In genomic region chr11:123174196-123175183, GRCh38 we compare ENCODE assay signal across 9 cellular contexts. TPM values are rescaled to one million over a fixed set of nuclear protein-coding genes. Genes with fewer than 3 reads are reported as not detected.
DNase-seq lines count a peak whose midpoint lies in the region; ATAC-seq and TF ChIP-seq lines count a peak whose summit lies in the region.
"Had no signal": no experiment of that assay in that cellular context is flagged by ENCODE, and none has a peak within 500 bp of the region (broad histone marks: within the 10 kb centered on the region; RNA-seq: fewer than 3 reads in every experiment).

No MANE protein-coding gene starts in this region.

- H3K23me2 ChIP-seq in H9 (ENCODE audit: insufficient read length, low read depth, low read length, poor library complexity, severe bottlenecking), result no peaks in the 10 kb centered on the region

- H3K79me1 ChIP-seq in H9 (ENCODE audit: insufficient read depth, low read depth, low read length, poor library complexity, severe bottlenecking), result no peaks in the 10 kb centered on the region

- no peak overlapping the region for H2BK15ac ChIP-seq in H9 (ENCODE audit: low read depth, low read length)

- no peak overlapping the region for H3K56ac ChIP-seq in H9 (ENCODE audit: insufficient read length, low read depth, low read length)

- H3K18ac ChIP-seq in H9 (ENCODE audit: insufficient read length, low read depth, low read length), result no peak overlapping the region

- H4K8ac ChIP-seq in H9 (replicated peaks; ENCODE audit: insufficient read length, low read depth, low read length), result no peak overlapping the region

- H2BK5ac ChIP-seq in H9 (ENCODE audit: insufficient read length, low read length), result no peak overlapping the region

- H3K4me2 ChIP-seq in H9 (ENCODE audit: insufficient read depth, insufficient read length, low read length) (no peak overlapping the region), skeletal muscle satellite cell (ENCODE audit: low read length) (peak overlapping the region; percentile 48)

- H3K9me3 ChIP-seq in H9 (ENCODE audit: control insufficient read depth, low read depth, low read length) (no peaks in the 10 kb centered on the region), right cardiac atrium (ENCODE audit: control insufficient read depth, low read length) (no peaks in the 10 kb centered on the region), skeletal muscle satellite cell (replicated peaks; ENCODE audit: low read length) (no peaks in the 10 kb centered on the region)

- no peaks in the 10 kb centered on the region for H3K79me2 ChIP-seq in H9 (ENCODE audit: insufficient read depth, low read length)

- peaks cover 58 to 59% of the 10 kb centered on the region in 2 experiments for H3K4me1 Mint-ChIP-seq in H9
- H3K4me1 Mint-ChIP-seq in activated T-helper 1 cell treated with anti-CD3 and anti-CD28 coated beads, Interleukin-12 subunit alpha, Interleukin-12 subunit beta, Interleukin-2, Interleukin-4 antibody, amounts not matched to agents 30 ng/mL and 10 ng/mL and 1 ng/mL, durations not matched to agents 14 hours and 24 hours and 36 hours (ENCODE audit: low read depth), result peaks cover 6% of the 10 kb centered on the region

- ATAC-seq in right cardiac atrium (peak; percentile 79 to 90), GM19023 (IDR thresholded peaks at IDR 0.05; ENCODE audit: unreplicated experiment) (no peak), HG02852 (IDR thresholded peaks at IDR 0.05; ENCODE audit: unreplicated experiment) (no peak)

- H2AFZ ChIP-seq in H9 (ENCODE audit: low read length), result no peak overlapping the region

- H3T11ph ChIP-seq in H9 (ENCODE audit: low read length), result no peak overlapping the region

- H3K9ac ChIP-seq in H9 (ENCODE audit: extremely low read depth, insufficient read length, low read length) (no peak overlapping the region), skeletal muscle satellite cell (ENCODE audit: low read depth, low read length) (peak overlapping the region; percentile 64)

- H2BK20ac ChIP-seq in H9 (ENCODE audit: low read depth, low read length, poor library complexity, severe bottlenecking), result no peak overlapping the region

- H3K4me3 Mint-ChIP-seq in H9, result no peak overlapping the region
- no peak overlapping the region for H3K4me3 Mint-ChIP-seq in activated T-helper 1 cell treated with anti-CD3 and anti-CD28 coated beads, Interleukin-12 subunit alpha, Interleukin-12 subunit beta, Interleukin-2, Interleukin-4 antibody, amounts not matched to agents 30 ng/mL and 10 ng/mL and 1 ng/mL, durations not matched to agents 14 hours and 24 hours and 36 hours

- H3K36me3 Mint-ChIP-seq in H9 (ENCODE audit: insufficient read depth in 1 of 3, low read depth in 3 of 3), result peaks cover 0 to 5% (median 2%) of the 10 kb centered on the region in 3 experiments; a peak in 2 of 7 replicates
- H3K36me3 Mint-ChIP-seq in activated T-helper 1 cell treated with anti-CD3 and anti-CD28 coated beads, Interleukin-12 subunit alpha, Interleukin-12 subunit beta, Interleukin-2, Interleukin-4 antibody, amounts not matched to agents 30 ng/mL and 10 ng/mL and 1 ng/mL, durations not matched to agents 14 hours and 24 hours and 36 hours (ENCODE audit: low read depth), result no peaks in the 10 kb centered on the region

- H3K27ac Mint-ChIP-seq in H9, result peak overlapping the region; percentile 47 to 97 (median 49); a peak in 6 of 7 replicates
- no peak overlapping the region for H3K27ac Mint-ChIP-seq in activated T-helper 1 cell treated with anti-CD3 and anti-CD28 coated beads, Interleukin-12 subunit alpha, Interleukin-12 subunit beta, Interleukin-2, Interleukin-4 antibody, amounts not matched to agents 30 ng/mL and 10 ng/mL and 1 ng/mL, durations not matched to agents 14 hours and 24 hours and 36 hours

- no peaks in the 10 kb centered on the region for H3K9me3 Mint-ChIP-seq in H9
- no peaks in the 10 kb centered on the region for H3K9me3 Mint-ChIP-seq in activated T-helper 1 cell treated with anti-CD3 and anti-CD28 coated beads, Interleukin-12 subunit alpha, Interleukin-12 subunit beta, Interleukin-2, Interleukin-4 antibody, amounts not matched to agents 30 ng/mL and 10 ng/mL and 1 ng/mL, durations not matched to agents 14 hours and 24 hours and 36 hours

- H3K27me3 ChIP-seq in H9 (ENCODE audit: insufficient read depth, low read length), result no peaks in the 10 kb centered on the region
- no peaks in the 10 kb centered on the region for H3K27me3 ChIP-seq in right cardiac atrium (ENCODE audit: control insufficient read depth, insufficient read depth)
- no peaks in the 10 kb centered on the region for H3K27me3 ChIP-seq in skeletal muscle satellite cell (ENCODE audit: control insufficient read depth, insufficient read depth, low read length)

- no peaks in the 10 kb centered on the region for H4K20me1 ChIP-seq in H9 (ENCODE audit: control insufficient read depth, insufficient read depth, insufficient read length)

- H3K27me3 Mint-ChIP-seq in H9 (ENCODE audit: low read depth), result no peaks in the 10 kb centered on the region
- H3K27me3 Mint-ChIP-seq in activated T-helper 1 cell treated with anti-CD3 and anti-CD28 coated beads, Interleukin-12 subunit alpha, Interleukin-12 subunit beta, Interleukin-2, Interleukin-4 antibody, amounts not matched to agents 30 ng/mL and 10 ng/mL and 1 ng/mL, durations not matched to agents 14 hours and 24 hours and 36 hours (ENCODE audit: insufficient read depth), result peaks cover 6% of the 10 kb centered on the region

- no peak overlapping the region for H2BK12ac ChIP-seq in H9 (ENCODE audit: insufficient read length, low read depth, low read length)

- H3K4ac ChIP-seq in H9 (ENCODE audit: low read depth, low read length), result no peak overlapping the region

- H3K14ac ChIP-seq in H9 (ENCODE audit: insufficient read depth, low read length), result peak overlapping the region; percentile 50; the same call in 1 of the 2 replicates

- no peak overlapping the region for H2BK120ac ChIP-seq in H9 (ENCODE audit: low read depth, low read length, poor library complexity, severe bottlenecking)

- WGBS in H9 (ENCODE audit: extremely low coverage, insufficient read length, low lambda C conversion rate), result no CpG with 5 or more reads among the region's 7 CpGs
- WGBS in right cardiac atrium, result 50% methylated on average over 7 of the region's 7 CpGs

- H3K36me3 ChIP-seq in skeletal muscle satellite cell (ENCODE audit: insufficient read depth, low read length), result peaks cover 33% of the 10 kb centered on the region

- no peak for TF ChIP-seq CTCF in H9 (conservative IDR thresholded peaks at IDR 0.05)

- no peak for DNase-seq in H9
- DNase-seq in amniotic epithelial cell (ENCODE audit: low read depth), result peak; percentile 99
- peak; percentile 56 to 70 (median 68) for DNase-seq in right cardiac atrium
- no peak for DNase-seq in activated T-helper 1 cell treated with anti-CD3 and anti-CD28 coated beads, Interleukin-12 subunit alpha, Interleukin-12 subunit beta, Interleukin-2, Interleukin-4 antibody, amounts not matched to agents 30 ng/mL and 10 ng/mL and 1 ng/mL, durations not matched to agents 14 hours and 24 hours and 36 hours (ENCODE audit: low spot score)
- no peak for DNase-seq in DMS79 (lab: John Stamatoyannopoulos, UW)
- DNase-seq: central memory CD4-positive, alpha-beta T cell had no signal

- no peak overlapping the region for H4K91ac ChIP-seq in H9 (ENCODE audit: insufficient read length, low read depth, low read length)

- no peak overlapping the region for H2AK5ac ChIP-seq in H9 (ENCODE audit: insufficient read length, low read length)

- H3K23ac ChIP-seq in H9 (ENCODE audit: insufficient read length, low read depth, low read length), result no peak overlapping the region

- intact Hi-C loops in right cardiac atrium (cut with DNase I), result no loop called here
- intact Hi-C loops in activated T-helper 1 cell treated with anti-CD3 and anti-CD28 coated beads, Interleukin-12 subunit alpha, Interleukin-12 subunit beta, Interleukin-2, Interleukin-4 antibody, amounts not matched to agents 30 ng/mL and 10 ng/mL and 1 ng/mL, durations not matched to agents 14 hours and 24 hours and 36 hours (cut with micrococcal nuclease), result no loop called here

- no peak overlapping the region for H4K5ac ChIP-seq in H9 (ENCODE audit: insufficient read length, low read depth, low read length)

- H3K4me3 ChIP-seq in right cardiac atrium (ENCODE audit: low read length), result no peak overlapping the region
- H3K4me3 ChIP-seq in skeletal muscle satellite cell (ENCODE audit: low read length), result no peak overlapping the region

- H3K27ac ChIP-seq in H9 (ENCODE audit: insufficient read length, low read depth, low read length), result no peak overlapping the region
- no peak overlapping the region for H3K27ac ChIP-seq in right cardiac atrium (ENCODE audit: low read length)

- H3K4me1 ChIP-seq in H9 (ENCODE audit: insufficient read depth, low read length), result peaks cover 13% of the 10 kb centered on the region
- no peaks in the 10 kb centered on the region for H3K4me1 ChIP-seq in right cardiac atrium (ENCODE audit: control insufficient read depth, insufficient read depth, low read length)
- peaks cover 51% of the 10 kb centered on the region for H3K4me1 ChIP-seq in skeletal muscle satellite cell (ENCODE audit: control insufficient read depth, insufficient read depth, low read length)

RNA-seq across cellular contexts. Expression of gene CLMP, which starts 20.6 kb away (rescaled TPM):
- total RNA-seq in H9 (2021), result 11.8 and 13.8 TPM in 2 replicates
- total RNA-seq in right cardiac atrium, result 10 to 100 TPM in 3 of 4 donors, 1 to 10 TPM in 1; 5.0 to 34.1 (median 19.3) TPM
- 6.6 TPM for polyA plus RNA-seq in right cardiac atrium
- total RNA-seq in skeletal muscle satellite cell (2012; rRNA removed), result 272 and 284 TPM in 2 replicates
- total RNA-seq in activated T-helper 1 cell treated with anti-CD3 and anti-CD28 coated beads, Interleukin-12 subunit alpha, Interleukin-12 subunit beta, Interleukin-2, Interleukin-4 antibody, amounts not matched to agents 30 ng/mL and 10 ng/mL and 1 ng/mL, durations not matched to agents 14 hours and 24 hours and 36 hours, result not detected in 2 replicates

Comparison
In these comparisons a context has a peak if more than half of its experiments do, and no peak if none do; other contexts are left out.
1. DNase-seq: peak in amniotic epithelial cell (single experiment) and right cardiac atrium (3 of 3); none in H9 (single experiment), activated T-helper 1 cell treated with anti-CD3 and anti-CD28 coated beads, Interleukin-12 subunit alpha, Interleukin-12 subunit beta, Interleukin-2, Interleukin-4 antibody, amounts not matched to agents 30 ng/mL and 10 ng/mL and 1 ng/mL, durations not matched to agents 14 hours and 24 hours and 36 hours (single experiment) and DMS79 (single experiment).
2. ATAC-seq: peak in right cardiac atrium (2 of 2); none in GM19023 (single experiment) and HG02852 (single experiment).